ENCODE assay signal across 23 cellular contexts in genomic region chr1:75234499-75235064, GRCh38.
"Had no signal": no experiment of that assay in that cellular context is flagged by ENCODE, and none has a peak within 500 bp of the region (broad histone marks: within the 10 kb centered on the region; RNA-seq: fewer than 3 reads in every experiment).

No MANE protein-coding gene starts in this region.

- H3K36me3 ChIP-seq: left ventricle myocardium inferior, ovary, stomach, thyroid gland, transverse colon, upper lobe of left lung, vagina had no signal

- H3K4me3 ChIP-seq: left ventricle myocardium inferior, lung, mucosa of descending colon, ovary, skin epidermis, stomach, testis, thyroid gland, transverse colon, upper lobe of left lung, vagina had no signal

- H3K9me3 ChIP-seq: left ventricle myocardium inferior, mucosa of descending colon, ovary, stomach, testis, thyroid gland, transverse colon, upper lobe of left lung, vagina had no signal

- ATAC-seq: mucosa of descending colon; naive thymus-derived CD4-positive, alpha-beta T cell; natural killer cell treated with Interleukin-12 subunit alpha and Interleukin-12 subunit beta and Interleukin-15 and Interleukin-18, amount 100 ng/mL, for 72 hours; right cardiac atrium; sciatic nerve; stimulated activated naive B cell treated with anti-CD40 and anti-IgM and Interleukin-4, amounts not matched to agents 10 μg/mL and 1 μg/mL and 100 μg/mL, for 72 hours; stimulated activated naive CD8-positive, alpha-beta T cell treated with anti-CD3 and anti-CD28 coated beads, Interleukin-15, Interleukin-2, amounts not matched to agents 100 U/mL and 50 U/mL, for 24 hours had no signal

- H3K27me3 ChIP-seq: ovary, stomach, testis, thyroid gland, transverse colon, upper lobe of left lung, vagina had no signal

- DNase-seq: islet precursor cell; left ventricle myocardium inferior; midbrain; mucosa of descending colon; naive thymus-derived CD4-positive, alpha-beta T cell; ovary; right cardiac atrium; stimulated activated CD4-positive, alpha-beta T cell treated with anti-CD3 and anti-CD28 coated beads, Interleukin-12 subunit alpha, Interleukin-12 subunit beta, amount 100 ng/mL, for 4 hours; stimulated activated CD4-positive, alpha-beta T cell treated with anti-CD3 and anti-CD28 coated beads, Interleukin-15, amount 100 ng/mL, for 24 hours; stimulated activated CD4-positive, alpha-beta T cell treated with anti-CD3 and anti-CD28 coated beads, Interleukin-2, amount 100 ng/mL, for 24 hours; stimulated activated CD4-positive, alpha-beta T cell treated with anti-CD3 and anti-CD28 coated beads, Interleukin-4, amount 100 ng/mL, for 1 hour; stimulated activated naive B cell treated with anti-CD40 and anti-IgM and Interleukin-4, amounts not matched to agents 10 μg/mL and 1 μg/mL and 100 μg/mL, for 72 hours; stimulated activated naive CD8-positive, alpha-beta T cell treated with anti-CD3 and anti-CD28 coated beads, Interleukin-15, Interleukin-2, amounts not matched to agents 100 U/mL and 50 U/mL, for 24 hours; stomach; testis; thyroid gland; transverse colon; upper lobe of left lung had no signal

- H3K4me1 ChIP-seq: left ventricle myocardium inferior, stomach, testis, thyroid gland, transverse colon, upper lobe of left lung, vagina had no signal
